15 cellular contexts compared by ENCODE assay signal in the genomic region with DNA sequence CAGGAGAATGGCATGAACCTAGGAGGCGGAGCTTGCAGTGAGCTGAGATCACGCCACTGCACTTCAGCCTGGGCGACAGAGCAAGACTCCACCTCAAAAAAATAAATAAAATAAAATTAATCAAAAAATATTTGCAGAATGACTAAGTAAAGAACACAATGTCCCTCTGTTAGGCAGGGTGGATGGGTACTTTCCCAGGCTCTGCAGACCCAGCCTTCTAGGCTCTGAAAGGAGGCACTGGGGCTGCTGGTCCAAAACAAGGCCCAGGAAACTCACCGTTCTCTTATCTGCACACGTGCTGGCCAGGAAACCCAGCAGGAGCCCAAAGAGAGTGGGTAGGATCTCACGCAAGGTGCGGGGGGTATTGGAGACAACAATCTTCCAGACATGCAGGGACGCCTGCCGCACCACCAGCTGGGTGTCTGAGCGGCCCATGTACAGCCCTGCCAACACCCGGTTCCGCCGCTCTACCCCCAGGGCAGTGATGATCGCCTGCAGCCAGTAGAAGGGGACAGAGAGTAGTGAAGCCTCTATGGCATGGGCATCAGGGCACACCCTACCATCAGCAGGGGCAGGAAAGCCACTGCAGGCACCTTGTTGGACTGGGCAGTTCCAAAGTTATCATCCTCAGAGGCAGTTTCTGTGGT.
"Had no signal": no experiment of that assay in that cellular context is flagged by ENCODE, and none has a peak within 500 bp of the region (broad histone marks: within the 10 kb centered on the region; RNA-seq: fewer than 3 reads in every experiment).

No MANE protein-coding gene starts in this region.

- H3K4me2 ChIP-seq: hepatocyte had no signal

- H3K4me3 Mint-ChIP-seq: activated naive CD8-positive, alpha-beta T cell treated with anti-CD3 and anti-CD28 coated beads for 36 hours; activated T-cell treated with anti-CD3 and anti-CD28 coated beads, Interleukin-2, amount 50 U/mL, for 4 hours; naive B cell; T-helper 2 cell treated with Interferon-gamma antibody and Interleukin-4, amounts not matched to agents 5 μg/mL and 100 μg/mL, for 36 hours had no signal

- DNase-seq: activated CD4-positive, alpha-beta T cell treated with anti-CD3 and anti-CD28 coated beads, Interleukin-2, amount 50 U/mL, for 4 hours; activated gamma-delta T cell; activated naive CD8-positive, alpha-beta T cell treated with anti-CD3 and anti-CD28 coated beads for 36 hours; activated T-cell treated with anti-CD3 and anti-CD28 coated beads, Interleukin-2, amount 50 U/mL, for 4 hours; colonic mucosa; effector CD4-positive, alpha-beta T cell; lower lobe of right lung; naive B cell; tibial artery had no signal

- H3K27me3 Mint-ChIP-seq: activated naive CD8-positive, alpha-beta T cell treated with anti-CD3 and anti-CD28 coated beads for 36 hours; naive B cell had no signal

- H3K4me1 ChIP-seq: colonic mucosa, lower lobe of right lung, tibial artery, vagina had no signal

- H3K4me1 Mint-ChIP-seq: activated naive CD8-positive, alpha-beta T cell treated with anti-CD3 and anti-CD28 coated beads for 36 hours had no signal

- H3K27ac Mint-ChIP-seq: activated naive CD8-positive, alpha-beta T cell treated with anti-CD3 and anti-CD28 coated beads for 36 hours; T-helper 2 cell treated with Interferon-gamma antibody and Interleukin-4, amounts not matched to agents 5 μg/mL and 100 μg/mL, for 36 hours had no signal

- H2AFZ ChIP-seq: hepatocyte had no signal

- H3K9me3 Mint-ChIP-seq: activated naive CD8-positive, alpha-beta T cell treated with anti-CD3 and anti-CD28 coated beads for 36 hours; activated T-cell treated with anti-CD3 and anti-CD28 coated beads, Interleukin-2, amount 50 U/mL, for 4 hours; naive B cell; T-helper 2 cell treated with Interferon-gamma antibody and Interleukin-4, amounts not matched to agents 5 μg/mL and 100 μg/mL, for 36 hours had no signal

- H3K9me3 ChIP-seq: colonic mucosa, lower lobe of right lung, neutrophil, tibial artery, vagina had no signal

- H3K27me3 ChIP-seq: cardiac muscle cell, colonic mucosa, hepatocyte, neutrophil, tibial artery, vagina had no signal

- H3K4me3 ChIP-seq: cardiac muscle cell, colonic mucosa, hepatocyte, lower lobe of right lung, skin epidermis, tibial artery, vagina had no signal

- H3K79me2 ChIP-seq: hepatocyte had no signal

- H3K27ac ChIP-seq: cardiac muscle cell, colonic mucosa, hepatocyte, lower lobe of right lung, neutrophil, skin epidermis, tibial artery, vagina had no signal
